15 cellular contexts compared by ENCODE assay signal in genomic region chr12:69392146-69392928, GRCh38. TPM values are rescaled to one million over a fixed set of nuclear protein-coding genes. Genes with fewer than 3 reads are reported as not detected.
DNase-seq lines count a peak whose midpoint lies in the region; ATAC-seq, FAIRE-seq and TF ChIP-seq lines count a peak whose summit lies in the region.
"Had no signal": no experiment of that assay in that cellular context is flagged by ENCODE, and none has a peak within 500 bp of the region (broad histone marks: within the 10 kb centered on the region; RNA-seq: fewer than 3 reads in every experiment).

No MANE protein-coding gene starts in this region.

- H3K27ac Mint-ChIP-seq in astrocyte (ENCODE audit: unreplicated experiment), result peak overlapping the region; percentile 81

- H3K4me3 ChIP-seq in astrocyte (ENCODE audit: insufficient read depth, low read depth, low read length), result no peak overlapping the region
- no peak overlapping the region for H3K4me3 ChIP-seq in left lung
- H3K4me3 ChIP-seq: BLaER1 treated with 17β-estradiol and CSF1 and Interleukin-3, amounts not matched to agents 10 nM and 100 nM; suprapubic skin had no signal

- peaks cover 4% of the 10 kb centered on the region for H3K9me3 Mint-ChIP-seq in astrocyte (ENCODE audit: unreplicated experiment)

- H3K36me3 ChIP-seq in astrocyte (ENCODE audit: insufficient read depth, low read length), result peaks cover 2% of the 10 kb centered on the region
- peaks cover 0 to 15% of the 10 kb centered on the region in 2 donors for H3K36me3 ChIP-seq in left lung

- H3K27ac ChIP-seq in astrocyte (ENCODE audit: low read depth, low read length), result no peak overlapping the region
- H3K27ac ChIP-seq in left lung, result no peak overlapping the region
- H3K27ac ChIP-seq: BLaER1 treated with 17β-estradiol and CSF1 and Interleukin-3, amounts not matched to agents 10 nM and 100 nM; parathyroid adenoma; suprapubic skin; VCaP had no signal

- no peak overlapping the region for H3K4me2 ChIP-seq in astrocyte (ENCODE audit: low read length)
- H3K4me2 ChIP-seq: BLaER1 treated with 17β-estradiol and CSF1 and Interleukin-3, amounts not matched to agents 10 nM and 100 nM had no signal

- no peak overlapping the region for H3K9ac ChIP-seq in astrocyte (ENCODE audit: low read length)
- H3K9ac ChIP-seq: BLaER1 treated with 17β-estradiol and CSF1 and Interleukin-3, amounts not matched to agents 10 nM and 100 nM; parathyroid adenoma had no signal

- H3K4me1 ChIP-seq in astrocyte (ENCODE audit: insufficient read depth, low read length) (peaks cover 5% of the 10 kb centered on the region), left lung (no peaks in the 10 kb centered on the region)
- H3K4me1 ChIP-seq: parathyroid adenoma, suprapubic skin had no signal

- no peak overlapping the region for H2AFZ ChIP-seq in astrocyte (ENCODE audit: low read depth, low read length)
- H2AFZ ChIP-seq: parathyroid adenoma had no signal

- H3K4me1 Mint-ChIP-seq in astrocyte (ENCODE audit: low read depth, unreplicated experiment), result peaks cover 23% of the 10 kb centered on the region

- H3K79me2 ChIP-seq in astrocyte (ENCODE audit: insufficient read depth, low read length), result no peaks in the 10 kb centered on the region
- H3K79me2 ChIP-seq: parathyroid adenoma had no signal

- H3K27me3 ChIP-seq in astrocyte (ENCODE audit: insufficient read depth, low read length) (no peaks in the 10 kb centered on the region), left lung (no peaks in the 10 kb centered on the region)
- H3K27me3 ChIP-seq: BLaER1 treated with 17β-estradiol and CSF1 and Interleukin-3, amounts not matched to agents 10 nM and 100 nM; suprapubic skin had no signal

- H4K20me1 ChIP-seq in astrocyte (ENCODE audit: insufficient read depth, low read length), result no peaks in the 10 kb centered on the region

- in situ Hi-C loops in GM13976 (cut with MboI; ENCODE audit: low sequenced_read_pairs, unreplicated experiment), result loop anchor here (25.0 kb wide), 1 partner anchor 170 kb away; no protein-coding TSS in a partner anchor

- ATAC-seq in GM19452 (IDR thresholded peaks at IDR 0.05; ENCODE audit: unreplicated experiment), result peak; percentile 61
- ATAC-seq in HG02973 (IDR thresholded peaks at IDR 0.05; ENCODE audit: unreplicated experiment), result peak; percentile 79
- ATAC-seq in left lung, result no peak

- H3K36me3 Mint-ChIP-seq in astrocyte (ENCODE audit: low read depth, unreplicated experiment), result peaks cover 5% of the 10 kb centered on the region

- FAIRE-seq in astrocyte (lab: Jason Lieb, UNC), result peak; percentile 54

- H3K27me3 Mint-ChIP-seq in astrocyte (ENCODE audit: low read depth, unreplicated experiment), result no peaks in the 10 kb centered on the region

- TF ChIP-seq CTCF in GM13976 (IDR thresholded peaks at IDR 0.05; ENCODE audit: borderline replicate concordance, control extremely low read depth, extremely low read depth, insufficient read depth, missing control alignments) (no peak), astrocyte (IDR thresholded peaks at IDR 0.05; ENCODE audit: insufficient read depth, low read depth, low read length) (no peak), left lung (IDR thresholded peaks at IDR 0.05) (no peak)

- H3K4me3 Mint-ChIP-seq in astrocyte (ENCODE audit: unreplicated experiment), result no peak overlapping the region

- DNase-seq in GM13976 (ENCODE audit: low spot score) (peak; percentile 27), astrocyte (ENCODE audit: low read depth) (peak; percentile 32), NCI-H510A treated with DMSO at 0.1 percent for 48 hours (lab: John Stamatoyannopoulos, UW) (no peak), left lung (no peak), NCI-H82 treated with DMSO at 0.1 percent for 48 hours (lab: John Stamatoyannopoulos, UW; ENCODE audit: unreplicated experiment) (no peak)
- DNase-seq in stimulated activated CD8-positive, alpha-beta memory T cell treated with anti-CD3 and anti-CD28 coated beads, Interleukin-4, amount 100 ng/mL, for 48 hours, result no peak
- DNase-seq: NCI-H2171 treated with DMSO at 0.1 percent for 48 hours; stimulated activated CD4-positive, alpha-beta T cell treated with anti-CD3 and anti-CD28 coated beads, Interleukin-4, amount 100 ng/mL, for 4 hours had no signal

- H3K9me3 ChIP-seq in astrocyte (ENCODE audit: insufficient read depth, low read depth, low read length) (no peaks in the 10 kb centered on the region), left lung (peaks cover 0 to 10% of the 10 kb centered on the region in 2 donors)
- H3K9me3 ChIP-seq: suprapubic skin had no signal

- intact Hi-C loops in left lung (cut with DNase I), result no loop called here

RNA-seq across cellular contexts. Expression of gene YEATS4, which starts 32.8 kb away (rescaled TPM):
- total RNA-seq in astrocyte (9.2 and 11.6 TPM in 2 replicates), left lung (10 to 100 TPM; 10.1 to 13.5 TPM)

RNA-seq across cellular contexts. Expression of gene LYZ, which starts 44.2 kb away (rescaled TPM):
- 0.31 and 0.45 TPM in 2 replicates for total RNA-seq in astrocyte
- total RNA-seq in left lung, result 100 to 1,000 TPM; 255 to 394 TPM
- total RNA-seq: LHCN-M2 had no signal

Comparison
In these comparisons a context has a peak if more than half of its experiments do, and no peak if none do; other contexts are left out.
1. DNase-seq: peak in GM13976 (single experiment) and astrocyte (single experiment); none in NCI-H510A treated with DMSO at 0.1 percent for 48 hours (single experiment), left lung (0 of 2), stimulated activated CD8-positive, alpha-beta memory T cell treated with anti-CD3 and anti-CD28 coated beads, Interleukin-4, amount 100 ng/mL, for 48 hours (single experiment) and NCI-H82 treated with DMSO at 0.1 percent for 48 hours (single experiment).
2. RNA of gene LYZ, which starts 44.2 kb away (total RNA-seq): 255 to 394 TPM in left lung; 0.31 to 0.45 TPM in astrocyte; every median in the first group is over 100 times any median in the second.